9 cellular contexts compared by ENCODE assay signal in genomic region chr10:72375585-72375984, GRCh38. TPM values are rescaled to one million over a fixed set of nuclear protein-coding genes. Genes with fewer than 3 reads are reported as not detected.
DNase-seq lines count a peak whose midpoint lies in the region; ATAC-seq lines count a peak whose summit lies in the region.
"Had no signal": no experiment of that assay in that cellular context is flagged by ENCODE, and none has a peak within 500 bp of the region (broad histone marks: within the 10 kb centered on the region; RNA-seq: fewer than 3 reads in every experiment).

No MANE protein-coding gene starts in this region.

- 61% methylated on average over 5 of the region's 5 CpGs for WGBS in right cardiac atrium

- H3K9me3 Mint-ChIP-seq in activated CD8-positive, alpha-beta T cell treated with anti-CD3 and anti-CD28 coated beads, Interleukin-2, amount 10 ng/mL, durations not matched to agents 7 days and 5 days (ENCODE audit: insufficient read depth) = no peaks in the 10 kb centered on the region

- H3K9me3 ChIP-seq in right cardiac atrium (ENCODE audit: control insufficient read depth, low read length) (no peaks in the 10 kb centered on the region), SJCRH30 (replicated peaks) (no peaks in the 10 kb centered on the region)
- H3K9me3 ChIP-seq: pancreas had no signal

- H3K27me3 Mint-ChIP-seq in activated CD8-positive, alpha-beta T cell treated with anti-CD3 and anti-CD28 coated beads, Interleukin-2, amount 10 ng/mL, durations not matched to agents 7 days and 5 days (ENCODE audit: low read depth) = no peaks in the 10 kb centered on the region

- H3K27me3 ChIP-seq in right cardiac atrium (ENCODE audit: control insufficient read depth, insufficient read depth) (no peaks in the 10 kb centered on the region), SJCRH30 (no peaks in the 10 kb centered on the region)
- H3K27me3 ChIP-seq: pancreas had no signal

- H3K4me3 Mint-ChIP-seq in activated CD8-positive, alpha-beta T cell treated with anti-CD3 and anti-CD28 coated beads, Interleukin-2, amount 10 ng/mL, durations not matched to agents 7 days and 5 days = no peak overlapping the region

- ATAC-seq in right cardiac atrium (peak; percentile 55 to 62), Right ventricle myocardium inferior (no peak), HG03439 (IDR thresholded peaks at IDR 0.05; ENCODE audit: unreplicated experiment) (no peak)
- no peak for ATAC-seq in activated CD8-positive, alpha-beta T cell treated with anti-CD3 and anti-CD28 coated beads, Interleukin-2, amount 10 ng/mL, durations not matched to agents 7 days and 5 days

- H3K27ac ChIP-seq in right cardiac atrium (ENCODE audit: low read length) (no peak overlapping the region), SJCRH30 (no peak overlapping the region)
- H3K27ac ChIP-seq: pancreas had no signal

- H3K4me3 ChIP-seq in right cardiac atrium (ENCODE audit: low read length) (no peak overlapping the region), SJCRH30 (no peak overlapping the region)
- H3K4me3 ChIP-seq: pancreas had no signal

- intact Hi-C loops in right cardiac atrium (cut with DNase I) = no loop called here
- intact Hi-C loops in Right ventricle myocardium inferior (cut with DNase I) = no loop called here
- intact Hi-C loops in head of caudate nucleus (cut with DNase I) = loop anchor here (5.0 to 10.0 kb wide), 2 partner anchors 192 to 319 kb away; partner anchors contain the start of gene MCU

- no peaks in the 10 kb centered on the region; the same call in 1 of the 2 replicates for H3K36me3 ChIP-seq in SJCRH30

- H3K4me1 ChIP-seq in right cardiac atrium (ENCODE audit: control insufficient read depth, insufficient read depth, low read length) = no peaks in the 10 kb centered on the region
- no peaks in the 10 kb centered on the region for H3K4me1 ChIP-seq in SJCRH30
- H3K4me1 ChIP-seq: pancreas had no signal

- no peak overlapping the region for H3K27ac Mint-ChIP-seq in activated CD8-positive, alpha-beta T cell treated with anti-CD3 and anti-CD28 coated beads, Interleukin-2, amount 10 ng/mL, durations not matched to agents 7 days and 5 days

- POLR2A ChIA-PET in activated CD8-positive, alpha-beta T cell treated with anti-CD3 and anti-CD28 coated beads, Interleukin-2, amount 10 ng/mL, durations not matched to agents 7 days and 5 days (lab: Charles Lee) = interaction anchor here (0.5 to 0.7 kb wide), 2 partner anchors 246 to 503 kb away, joined by 3 to 4 read pairs; no protein-coding TSS in a partner anchor

- DNase-seq in right cardiac atrium = no peak
- DNase-seq in Right ventricle myocardium inferior (ENCODE audit: missing footprints) = no peak
- DNase-seq in SJCRH30 = peak; percentile 29 to 47
- DNase-seq in head of caudate nucleus = peak in 41 of 42 donors; percentile 24 to 81 (median 59)
- no peak for DNase-seq in activated CD8-positive, alpha-beta memory T cell treated with anti-CD3 and anti-CD28 coated beads, Interleukin-2, amount 50 U/mL, for 48 hours
- DNase-seq in activated CD8-positive, alpha-beta T cell treated with anti-CD3 and anti-CD28 coated beads, Interleukin-2, amount 10 ng/mL, durations not matched to agents 7 days and 5 days = no peak
- DNase-seq in NCI-H510A (lab: John Stamatoyannopoulos, UW) = no peak
- DNase-seq: pancreas had no signal

- CTCF ChIA-PET in activated CD8-positive, alpha-beta T cell treated with anti-CD3 and anti-CD28 coated beads, Interleukin-2, amount 10 ng/mL, durations not matched to agents 7 days and 5 days (lab: Charles Lee) = interaction anchor here (1.4 kb wide), 1 partner anchor 11 kb away, joined by 4 read pairs; no protein-coding TSS in a partner anchor

- no peaks in the 10 kb centered on the region for H3K36me3 Mint-ChIP-seq in activated CD8-positive, alpha-beta T cell treated with anti-CD3 and anti-CD28 coated beads, Interleukin-2, amount 10 ng/mL, durations not matched to agents 7 days and 5 days (ENCODE audit: low read depth)

- peaks cover 16% of the 10 kb centered on the region for H3K4me1 Mint-ChIP-seq in activated CD8-positive, alpha-beta T cell treated with anti-CD3 and anti-CD28 coated beads, Interleukin-2, amount 10 ng/mL, durations not matched to agents 7 days and 5 days (ENCODE audit: low read depth)

RNA-seq across cellular contexts. Expression of gene DNAJB12, which starts 20.9 kb away (rescaled TPM):
- total RNA-seq in right cardiac atrium (10 to 100 TPM; 26.9 to 35.0 (median 30.9) TPM), Right ventricle myocardium inferior (25.6 TPM)
- polyA plus RNA-seq in right cardiac atrium = 25.8 TPM
- total RNA-seq in SJCRH30 (2014; rRNA removed; shearing (Covaris generic)) = 20.8 and 22.3 TPM in 2 replicates
- 10 to 100 TPM; 26.4 to 29.7 TPM for total RNA-seq in activated CD8-positive, alpha-beta T cell treated with anti-CD3 and anti-CD28 coated beads, Interleukin-2, amount 10 ng/mL, durations not matched to agents 7 days and 5 days

Comparison
In these comparisons a context has a peak if more than half of its experiments do, and no peak if none do; other contexts are left out.
1. ATAC-seq: peak in right cardiac atrium (2 of 2); none in Right ventricle myocardium inferior (single experiment), HG03439 (single experiment) and activated CD8-positive, alpha-beta T cell treated with anti-CD3 and anti-CD28 coated beads, Interleukin-2, amount 10 ng/mL, durations not matched to agents 7 days and 5 days (single experiment).
2. DNase-seq: peak in SJCRH30 (2 of 2) and head of caudate nucleus (41 of 42); none in right cardiac atrium (0 of 3), Right ventricle myocardium inferior (single experiment), activated CD8-positive, alpha-beta memory T cell treated with anti-CD3 and anti-CD28 coated beads, Interleukin-2, amount 50 U/mL, for 48 hours (single experiment), activated CD8-positive, alpha-beta T cell treated with anti-CD3 and anti-CD28 coated beads, Interleukin-2, amount 10 ng/mL, durations not matched to agents 7 days and 5 days (single experiment) and NCI-H510A (single experiment).